25 cellular contexts compared by ENCODE assay signal in the genomic region with DNA sequence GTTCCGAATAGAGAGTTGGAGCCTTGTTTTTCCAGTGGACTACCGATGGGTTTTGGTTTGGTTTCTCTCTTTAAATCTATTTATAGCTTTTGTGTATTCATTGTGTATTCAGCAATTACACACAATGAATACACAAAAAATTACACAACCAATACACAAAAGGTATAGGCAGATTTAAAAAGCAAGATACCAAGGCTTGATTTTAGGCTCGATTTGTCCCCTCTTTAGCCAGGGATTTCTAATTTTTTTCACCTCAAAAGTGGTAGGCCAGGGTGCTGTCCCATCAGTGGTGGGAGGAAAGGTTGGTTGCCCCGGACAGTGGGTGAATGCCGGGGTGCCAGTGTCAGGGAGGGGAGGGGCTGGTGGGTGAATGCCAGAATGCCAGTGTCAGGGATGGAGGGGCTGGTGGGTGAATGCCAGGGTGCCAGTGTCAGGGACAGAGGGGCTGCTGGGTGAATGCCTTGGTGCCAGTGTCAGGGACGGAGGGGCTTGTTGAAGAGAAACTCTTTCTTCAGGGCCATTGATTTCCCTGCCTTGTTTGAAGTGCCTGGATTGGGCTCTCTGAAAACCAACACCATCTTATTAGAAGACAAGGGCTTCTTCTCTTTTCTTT.
DNase-seq lines count a peak whose midpoint lies in the region; ATAC-seq and TF ChIP-seq lines count a peak whose summit lies in the region.
"Had no signal": no experiment of that assay in that cellular context is flagged by ENCODE, and none has a peak within 500 bp of the region (broad histone marks: within the 10 kb centered on the region; RNA-seq: fewer than 3 reads in every experiment).

No MANE protein-coding gene starts in this region.

- ATAC-seq in Right ventricle myocardium superior (ENCODE audit: poor library complexity) = no peak
- ATAC-seq in right cardiac atrium = no peak
- no peak for ATAC-seq in HG03097 (IDR thresholded peaks at IDR 0.05; ENCODE audit: low FRiP score, unreplicated experiment)

- no peak overlapping the region for H2AFZ ChIP-seq in MM.1S (ENCODE audit: low read length)
- H2AFZ ChIP-seq: neural progenitor cell had no signal

- no peaks in the 10 kb centered on the region for H4K20me1 ChIP-seq in MM.1S (ENCODE audit: insufficient read depth, low read length)

- H3K9me3 ChIP-seq in left ventricle myocardium inferior (replicated peaks) = no peaks in the 10 kb centered on the region
- H3K9me3 ChIP-seq in right cardiac atrium (ENCODE audit: control insufficient read depth, low read length) = no peaks in the 10 kb centered on the region
- H3K9me3 ChIP-seq in MM.1S (replicated peaks; ENCODE audit: insufficient read depth, low read length) = no peaks in the 10 kb centered on the region
- H3K9me3 ChIP-seq: heart right ventricle, SJCRH30, thyroid gland had no signal

- no peaks in the 10 kb centered on the region for H3K79me2 ChIP-seq in MM.1S (ENCODE audit: low read length)

- H3K36me3 ChIP-seq in left ventricle myocardium inferior (no peaks in the 10 kb centered on the region), MM.1S (replicated peaks; ENCODE audit: insufficient read depth, low read length) (no peaks in the 10 kb centered on the region)
- H3K36me3 ChIP-seq: heart right ventricle, SJCRH30, thyroid gland had no signal

- H3K4me1 ChIP-seq in left ventricle myocardium inferior (peaks cover 3% of the 10 kb centered on the region), right cardiac atrium (ENCODE audit: control insufficient read depth, insufficient read depth, low read length) (no peaks in the 10 kb centered on the region), MM.1S (ENCODE audit: low read length) (peaks cover 19% of the 10 kb centered on the region)
- H3K4me1 ChIP-seq: neural progenitor cell, SJCRH30, thyroid gland had no signal

- no peak overlapping the region for H3K9ac ChIP-seq in MM.1S (ENCODE audit: low read length)
- H3K9ac ChIP-seq: neural progenitor cell had no signal

- H3F3A ChIP-seq in MM.1S (ENCODE audit: insufficient read depth, low read length) = peaks cover 18% of the 10 kb centered on the region; the same call in 1 of the 2 replicates

- DNase-seq in Right ventricle myocardium superior (peak; percentile 48), left ventricle myocardium inferior (no peak), GM19240 (ENCODE audit: insufficient read length, low spot score) (peak; percentile 18), right cardiac atrium (peak in 2 of 3 donors; percentile 39 to 66), superior temporal gyrus (ENCODE audit: extremely low spot score) (peak; percentile 23), DMS 273 treated with DMSO at 0.1 percent for 48 hours (lab: John Stamatoyannopoulos, UW) (no peak), MM.1S (no peak)
- DNase-seq: activated CD4-positive, alpha-beta T cell treated with anti-CD3 and anti-CD28 coated beads for 4 hours; activated T-cell treated with anti-CD3 and anti-CD28 coated beads, Interleukin-2, amount 50 U/mL, for 24 hours; caudate nucleus; CD4-positive, alpha-beta memory T cell; DMS153; foreskin fibroblast; NCI-H1092; NCI-H187 treated with DMSO at 0.1 percent for 48 hours; NCI-H345; NCI-H774; OCI-M1; SJCRH30; stimulated activated CD4-positive, alpha-beta T cell treated with anti-CD3 and anti-CD28 coated beads, Interleukin-4, amount 100 ng/mL, for 1 hour; stimulated activated naive CD4-positive, alpha-beta T cell treated with Interleukin-2 at 50 U/mL for 16 hours; thyroid gland had no signal

- H3K27ac ChIP-seq in left ventricle myocardium inferior (replicated peaks) (no peak overlapping the region), right cardiac atrium (ENCODE audit: low read length) (no peak overlapping the region), MM.1S (ENCODE audit: low read length) (no peak overlapping the region)
- H3K27ac ChIP-seq: heart right ventricle, neural progenitor cell, SJCRH30, thyroid gland had no signal

- no peak overlapping the region for H3K4me3 ChIP-seq in left ventricle myocardium inferior
- no peak overlapping the region for H3K4me3 ChIP-seq in right cardiac atrium (ENCODE audit: low read length)
- no peak overlapping the region for H3K4me3 ChIP-seq in MM.1S (ENCODE audit: low read length)
- H3K4me3 ChIP-seq: heart right ventricle, neural progenitor cell, SJCRH30, thyroid gland had no signal

- H3K27me3 ChIP-seq in left ventricle myocardium inferior (ENCODE audit: low read depth) (peaks cover 77% of the 10 kb centered on the region), right cardiac atrium (ENCODE audit: control insufficient read depth, insufficient read depth) (no peaks in the 10 kb centered on the region), MM.1S (replicated peaks; ENCODE audit: insufficient read depth, low read length) (no peaks in the 10 kb centered on the region)
- H3K27me3 ChIP-seq: neural progenitor cell, thyroid gland had no signal

- H3K9me2 ChIP-seq in MM.1S (replicated peaks; ENCODE audit: insufficient read depth, low read length) = no peaks in the 10 kb centered on the region

- TF ChIP-seq CTCF in left ventricle myocardium inferior (IDR thresholded peaks at IDR 0.05; ENCODE audit: borderline replicate concordance) (no peak), MM.1S (IDR thresholded peaks at IDR 0.05; ENCODE audit: low read length) (no peak)

- H3K4me2 ChIP-seq in MM.1S (ENCODE audit: low read depth, low read length) = no peak overlapping the region
- H3K4me2 ChIP-seq: neural progenitor cell had no signal

- intact Hi-C loops in Right ventricle myocardium superior (cut with DNase I) = no loop called here
- intact Hi-C loops in left ventricle myocardium inferior (cut with micrococcal nuclease) = no loop called here
- intact Hi-C loops in right cardiac atrium (cut with DNase I) = loop anchor here in 1 of 4 donors (5.0 kb wide), 2 partner anchors 47 to 1867 kb away; no protein-coding TSS in a partner anchor

- WGBS in right cardiac atrium = 73% methylated on average over 6 of the region's 6 CpGs

Comparison
In these comparisons a context has a peak if more than half of its experiments do, and no peak if none do; other contexts are left out.
1. DNase-seq: peak in Right ventricle myocardium superior (single experiment), GM19240 (single experiment), right cardiac atrium (2 of 3) and superior temporal gyrus (single experiment); none in left ventricle myocardium inferior (single experiment), DMS 273 treated with DMSO at 0.1 percent for 48 hours (single experiment) and MM.1S (single experiment).